Comparison of ENCODE assay signal across 8 cellular contexts in the genomic region with DNA sequence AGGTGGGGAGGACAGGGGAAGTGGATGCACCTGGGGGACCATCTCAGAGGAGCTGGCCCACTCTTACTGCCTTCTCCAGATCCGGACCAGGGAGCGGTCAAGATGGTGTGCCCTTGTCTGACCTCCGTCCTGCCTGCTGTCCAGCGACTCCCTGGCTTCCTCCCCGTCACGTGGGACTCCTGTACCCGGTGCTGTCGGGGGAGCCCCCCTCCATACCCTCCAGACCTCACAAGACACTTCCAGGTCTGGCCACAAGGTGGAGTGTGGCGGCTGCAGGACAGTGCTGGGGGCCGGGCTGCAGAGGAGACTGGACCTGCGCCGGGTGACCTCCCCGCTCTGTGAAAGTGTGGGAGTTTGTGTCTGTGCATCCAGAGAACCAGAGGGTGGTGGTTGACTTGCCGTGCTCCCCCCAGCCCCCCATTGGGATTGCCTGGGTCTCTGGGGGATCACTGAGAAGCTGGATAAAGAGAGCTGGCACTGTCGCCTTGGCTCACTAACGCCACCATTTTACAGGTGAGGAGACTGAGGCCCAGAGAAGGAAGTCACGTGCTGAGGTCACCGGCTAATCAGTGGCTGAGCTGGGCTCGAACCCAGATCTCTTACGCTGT. TPM values are rescaled to one million over a fixed set of nuclear protein-coding genes. Genes with fewer than 3 reads are reported as not detected.
DNase-seq lines count a peak whose midpoint lies in the region; ATAC-seq, FAIRE-seq and TF ChIP-seq lines count a peak whose summit lies in the region.

No MANE protein-coding gene starts in this region.

- H3K4me1 ChIP-seq in A673 (ENCODE audit: insufficient read depth, low read length, poor library complexity, severe bottlenecking) (peaks cover 15% of the 10 kb centered on the region), RWPE2 (ENCODE audit: insufficient read depth, poor library complexity, severe bottlenecking) (no peaks in the 10 kb centered on the region)

- CTCF ChIA-PET in A673 (lab: Charles Lee), result interaction anchor here (0.5 to 0.9 kb wide), 4 partner anchors 24 to 242 kb away, joined by 3 to 7 read pairs (median 6); no protein-coding TSS in a partner anchor

- H3K27me3 ChIP-seq in A673 (replicated peaks; ENCODE audit: insufficient read depth, low read depth, low read length, poor library complexity), result no peaks in the 10 kb centered on the region
- H3K27me3 ChIP-seq in RWPE2 (ENCODE audit: insufficient read depth, poor library complexity, severe bottlenecking), result no peaks in the 10 kb centered on the region

- H3K36me3 ChIP-seq in A673 (ENCODE audit: insufficient read depth, low read length, poor library complexity, severe bottlenecking) (no peaks in the 10 kb centered on the region), RWPE2 (ENCODE audit: low read depth) (no peaks in the 10 kb centered on the region)

- DNase-seq in A673 (ENCODE audit: low spot score) (peak; percentile 70), GM12891 (ENCODE audit: insufficient read length, low spot score) (peak; percentile 79), RWPE2 (ENCODE audit: low spot score) (no peak), glomerular visceral epithelial cell (ENCODE audit: extremely low spot score) (peak; percentile 70), posterior cingulate gyrus (peak; percentile 59 to 96 (median 80)), mesenteric fat pad (ENCODE audit: low spot score) (no peak)
- DNase-seq in activated naive CD4-positive, alpha-beta T cell (lab: John Stamatoyannopoulos, UW), result peak in 3 of 4 experiments; percentile 21 to 45 (median 31)

- FAIRE-seq in GM12891 (lab: Jason Lieb, UNC), result peak; percentile 93

- no peak overlapping the region for H3K4me3 ChIP-seq in A673 (ENCODE audit: low read depth, low read length, poor library complexity, severe bottlenecking)
- H3K4me3 ChIP-seq in RWPE2 (ENCODE audit: severe bottlenecking), result no peak overlapping the region

- TF ChIP-seq POLR2A in GM12891 (IDR thresholded peaks at IDR 0.05; ENCODE audit: low read depth, low read length), result no peak

- ATAC-seq in HG03442 (IDR thresholded peaks at IDR 0.05; ENCODE audit: unreplicated experiment) (peak; percentile 69), RWPE2 (ENCODE audit: low read depth) (peak; percentile 75)

- intact Hi-C loops in A673 (cut with micrococcal nuclease; ENCODE audit: unreplicated experiment), result loop anchor here (1.0 to 5.0 kb wide), 2 partner anchors 31 to 542 kb away; no protein-coding TSS in a partner anchor
- intact Hi-C loops in posterior cingulate gyrus (cut with DNase I), result loop anchor here (1.0 to 10.0 kb wide), 3 partner anchors 31 to 449 kb away; partner anchors contain the start of gene RC3H2

- peak; percentile 94 for TF ChIP-seq CTCF in A673 (conservative IDR thresholded peaks at IDR 0.05; ENCODE audit: low read depth, low read length)
- peak; percentile 77 for TF ChIP-seq CTCF in RWPE2 (IDR thresholded peaks at IDR 0.05; ENCODE audit: poor library complexity, severe bottlenecking)

- POLR2A ChIA-PET in A673 (lab: Charles Lee; ENCODE audit: low non-redundant PET), result no interaction called here

- no peaks in the 10 kb centered on the region for H3K9me3 ChIP-seq in A673 (ENCODE audit: low read depth, low read length, poor library complexity, severe bottlenecking)
- H3K9me3 ChIP-seq in RWPE2 (ENCODE audit: severe bottlenecking), result no peaks in the 10 kb centered on the region

- H3K27ac ChIP-seq in A673 (ENCODE audit: low read depth, low read length, poor library complexity, severe bottlenecking) (no peak overlapping the region), RWPE2 (ENCODE audit: poor library complexity, severe bottlenecking) (no peak overlapping the region)

- no TSS peak for BruUV-seq in A673 (replicated peaks; lab: Mats Ljungman, UMichigan)

TF ChIP-seq in GM12891, 5 proteins besides CTCF, POLR2A, EP300 and RAD21:
- TF ChIP-seq POU2F2 (IDR thresholded peaks at IDR 0.05; ENCODE audit: low read depth, low read length), result no peak
- no peak for TF ChIP-seq PAX5 (IDR thresholded peaks at IDR 0.05; ENCODE audit: insufficient read depth, low read length, severe bottlenecking)
- no peak for TF ChIP-seq SPI1 (IDR thresholded peaks at IDR 0.05; ENCODE audit: low read depth, low read length)
- TF ChIP-seq POLR2AphosphoS5 (IDR thresholded peaks at IDR 0.05; ENCODE audit: low read depth, low read length), result no peak
- no peak for TF ChIP-seq TAF1 (IDR thresholded peaks at IDR 0.05; ENCODE audit: low read depth, low read length)
TF ChIP-seq in GM12891: peak in this region for 0.

RNA-seq across cellular contexts. Expression of gene CRB2, which starts 1.9 kb away (rescaled TPM):
- total RNA-seq in A673 (2021) (0.47 and 0.55 TPM in 2 replicates), mesenteric fat pad (not detected)
- polyA plus RNA-seq in GM12891 (2012; ENCODE audit: low read depth, missing spikeins), result 0.53 TPM

Comparison
In these comparisons a context has a peak if more than half of its experiments do, and no peak if none do; other contexts are left out.
1. DNase-seq: peak in A673 (single experiment), GM12891 (single experiment), activated naive CD4-positive, alpha-beta T cell (3 of 4), glomerular visceral epithelial cell (single experiment) and posterior cingulate gyrus (10 of 10); none in RWPE2 (single experiment) and mesenteric fat pad (single experiment).